Comparison of ENCODE assay signal across 1 cellular context in genomic region chr9:93649610-93650261, GRCh38.
TF ChIP-seq lines count a peak whose summit lies in the region.

No MANE protein-coding gene starts in this region.

TF ChIP-seq in K562, 482 proteins besides CTCF, POLR2A, EP300 and RAD21:
- peak; percentile 89 for TF ChIP-seq ZBTB43 (CRISPR knock-in tag; IDR thresholded peaks at IDR 0.05)
- no peak for TF ChIP-seq ZSCAN32 (CRISPR knock-in tag; IDR thresholded peaks at IDR 0.05)
- no peak for TF ChIP-seq SRSF1 (IDR thresholded peaks at IDR 0.05; ENCODE audit: low read depth, low read length)
- TF ChIP-seq POLR2H (tag; IDR thresholded peaks at IDR 0.05; ENCODE audit: low read depth): no peak
- TF ChIP-seq SIX5 (IDR thresholded peaks at IDR 0.05; ENCODE audit: borderline replicate concordance in 1 of 2, insufficient read depth in 1 of 2, low read depth in 1 of 2, low read length in 2 of 2): no peak
